21 cellular contexts compared by ENCODE assay signal in the genomic region with DNA sequence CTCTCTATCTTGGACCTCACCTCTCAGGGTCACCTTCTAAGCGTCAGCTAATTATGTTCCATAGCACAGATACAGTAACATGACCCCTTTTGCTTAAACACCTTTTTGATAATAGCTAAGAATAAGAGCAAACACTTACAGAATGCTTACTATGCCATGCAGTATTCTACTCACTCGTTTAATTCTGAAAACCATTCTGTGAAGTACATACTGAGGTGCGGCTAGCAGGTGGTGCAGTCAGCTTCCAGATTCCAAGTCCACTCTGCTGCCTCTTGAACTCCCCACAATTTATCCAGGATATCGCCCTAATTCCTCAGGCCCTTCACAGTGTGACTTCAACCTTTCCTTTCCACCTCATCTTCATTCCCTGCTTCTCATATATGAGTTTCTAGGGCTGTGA.
"Had no signal": no experiment of that assay in that cellular context is flagged by ENCODE, and none has a peak within 500 bp of the region (broad histone marks: within the 10 kb centered on the region; RNA-seq: fewer than 3 reads in every experiment).

No MANE protein-coding gene starts in this region.

- H3K27me3 ChIP-seq: brain microvascular endothelial cell, cardiac muscle cell had no signal

- H3K27me3 Mint-ChIP-seq: activated CD8-positive, alpha-beta T cell treated with anti-CD3 and anti-CD28 coated beads for 36 hours; activated naive CD4-positive, alpha-beta T cell treated with anti-CD3 and anti-CD28 coated beads, Interleukin-2, amount 10 ng/mL, durations not matched to agents 7 days and 5 days; activated naive CD8-positive, alpha-beta T cell treated with anti-CD3 and anti-CD28 coated beads for 36 hours; T-helper 17 cell had no signal

- DNase-seq: activated CD4-positive, CD25-positive, alpha-beta regulatory T cell; activated CD8-positive, alpha-beta memory T cell treated with anti-CD3 and anti-CD28 coated beads, Interleukin-2, amount 50 U/mL, for 4 hours; activated CD8-positive, alpha-beta T cell treated with anti-CD3 and anti-CD28 coated beads for 36 hours; activated gamma-delta T cell treated with Interleukin-2 at 50 U/mL for 16 hours; activated naive CD4-positive, alpha-beta T cell treated with anti-CD3 and anti-CD28 coated beads, Interleukin-2, amount 10 ng/mL, durations not matched to agents 7 days and 5 days; activated naive CD8-positive, alpha-beta T cell treated with anti-CD3 and anti-CD28 coated beads for 36 hours; activated T-cell treated with anti-CD3 and anti-CD28 coated beads, Interleukin-2, amount 50 U/mL, for 72 hours; brain microvascular endothelial cell; MM.1S; NCI-H1105; NCI-H1436; NCI-H1694 treated with DMSO at 0.1 percent for 48 hours; NCI-H2081 treated with DMSO at 0.1 percent for 48 hours; NCI-H446; NCI-H524; PC-3; SHP77 treated with DMSO at 0.1 percent for 48 hours; T-helper 17 cell; T-helper 9 cell had no signal

- H3K27ac Mint-ChIP-seq: activated CD8-positive, alpha-beta T cell treated with anti-CD3 and anti-CD28 coated beads for 36 hours; activated naive CD4-positive, alpha-beta T cell treated with anti-CD3 and anti-CD28 coated beads, Interleukin-2, amount 10 ng/mL, durations not matched to agents 7 days and 5 days; activated naive CD8-positive, alpha-beta T cell treated with anti-CD3 and anti-CD28 coated beads for 36 hours; activated T-cell treated with anti-CD3 and anti-CD28 coated beads, Interleukin-2, amount 50 U/mL, for 72 hours; activated T-helper 2 cell treated with anti-CD3 and anti-CD28 coated beads, Interferon-gamma antibody, Interleukin-2, Interleukin-4, amounts not matched to agents 10 μg/mL and 5 μg/mL and 100 μg/mL, durations not matched to agents 14 hours and 24 hours and 36 hours had no signal

- H3K9me3 Mint-ChIP-seq: activated CD8-positive, alpha-beta T cell treated with anti-CD3 and anti-CD28 coated beads for 36 hours; activated naive CD4-positive, alpha-beta T cell treated with anti-CD3 and anti-CD28 coated beads, Interleukin-2, amount 10 ng/mL, durations not matched to agents 7 days and 5 days; activated naive CD8-positive, alpha-beta T cell treated with anti-CD3 and anti-CD28 coated beads for 36 hours; activated T-cell treated with anti-CD3 and anti-CD28 coated beads, Interleukin-2, amount 50 U/mL, for 72 hours; activated T-helper 2 cell treated with anti-CD3 and anti-CD28 coated beads, Interferon-gamma antibody, Interleukin-2, Interleukin-4, amounts not matched to agents 10 μg/mL and 5 μg/mL and 100 μg/mL, durations not matched to agents 14 hours and 24 hours and 36 hours had no signal

- H3K4me3 ChIP-seq: cardiac muscle cell had no signal

- ATAC-seq: activated CD8-positive, alpha-beta T cell treated with anti-CD3 and anti-CD28 coated beads for 36 hours; activated T-cell treated with anti-CD3 and anti-CD28 coated beads, Interleukin-2, amount 50 U/mL, for 72 hours; PC-3; T-helper 17 cell had no signal

- H3K36me3 ChIP-seq: brain microvascular endothelial cell, cardiac muscle cell had no signal

- H3K27ac ChIP-seq: brain microvascular endothelial cell, cardiac muscle cell had no signal

- H3K4me3 Mint-ChIP-seq: activated CD8-positive, alpha-beta T cell treated with anti-CD3 and anti-CD28 coated beads for 36 hours; activated naive CD4-positive, alpha-beta T cell treated with anti-CD3 and anti-CD28 coated beads, Interleukin-2, amount 10 ng/mL, durations not matched to agents 7 days and 5 days; activated naive CD8-positive, alpha-beta T cell treated with anti-CD3 and anti-CD28 coated beads for 36 hours; activated T-cell treated with anti-CD3 and anti-CD28 coated beads, Interleukin-2, amount 50 U/mL, for 72 hours; T-helper 17 cell had no signal
